In the genomic region with DNA sequence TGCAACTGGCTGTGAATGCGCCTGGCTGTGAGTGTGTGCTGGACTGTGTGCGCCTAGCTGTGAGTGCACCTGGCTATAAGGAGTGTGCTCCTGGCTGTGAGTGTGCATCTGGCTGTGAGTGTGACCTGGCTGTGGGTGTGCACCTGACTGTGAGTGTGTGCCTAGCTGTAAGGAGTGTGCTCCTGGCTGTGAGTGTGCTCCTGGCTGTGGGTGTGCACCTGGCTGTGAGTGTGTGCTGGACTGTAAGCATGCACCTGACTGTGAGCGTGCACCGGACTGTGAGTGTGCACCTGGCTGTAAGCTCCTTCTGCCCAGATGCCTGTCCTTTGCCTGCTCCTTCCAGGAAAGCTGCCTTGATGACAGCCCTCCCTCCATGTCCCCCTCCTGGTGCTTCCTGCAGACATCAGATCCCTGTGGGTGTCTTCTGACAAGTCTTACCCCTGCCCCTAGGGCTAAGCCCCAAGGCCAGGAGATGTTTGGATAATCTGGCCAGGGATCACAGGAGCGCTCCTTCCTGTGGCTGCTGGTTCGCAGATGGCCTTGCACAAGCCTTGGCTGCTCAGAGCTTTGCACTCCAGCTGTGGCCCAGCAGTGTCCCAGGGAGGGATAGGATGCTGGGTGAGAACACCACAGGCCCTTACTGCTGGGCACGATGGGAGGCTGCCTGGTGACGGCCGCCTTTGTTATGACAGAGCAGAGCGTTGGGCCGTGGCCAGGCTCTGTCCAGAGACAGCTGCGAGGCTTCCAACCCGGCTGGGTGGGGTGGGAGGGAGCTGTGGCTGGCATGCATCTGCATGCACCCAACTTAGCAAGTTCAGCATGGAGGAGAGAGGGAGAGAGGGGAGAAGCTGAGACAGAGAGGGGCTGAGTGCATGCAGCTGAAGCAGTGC, we compare ENCODE assay signal across 10 cellular contexts.
DNase-seq lines count a peak whose midpoint lies in the region; ATAC-seq and TF ChIP-seq lines count a peak whose summit lies in the region.
"Had no signal": no experiment of that assay in that cellular context is flagged by ENCODE, and none has a peak within 500 bp of the region (broad histone marks: within the 10 kb centered on the region; RNA-seq: fewer than 3 reads in every experiment).

No MANE protein-coding gene starts in this region.

- no peak for ATAC-seq in activated naive CD8-positive, alpha-beta T cell treated with anti-CD3 and anti-CD28 coated beads, Interleukin-2, amount 50 U/mL, for 24 hours
- no peak for ATAC-seq in GM21360 (IDR thresholded peaks at IDR 0.05; ENCODE audit: unreplicated experiment)
- no peak for ATAC-seq in T-cell (replicated peaks in 1 of 4)

- H3K27me3 Mint-ChIP-seq in activated naive CD8-positive, alpha-beta T cell treated with anti-CD3 and anti-CD28 coated beads, Interleukin-2, amount 50 U/mL, for 24 hours, result no peaks in the 10 kb centered on the region
- no peaks in the 10 kb centered on the region for H3K27me3 Mint-ChIP-seq in activated T-helper 2 cell treated with anti-CD3 and anti-CD28 coated beads, Interferon-gamma antibody, Interleukin-2, Interleukin-4, amounts not matched to agents 10 μg/mL and 5 μg/mL and 100 μg/mL, durations not matched to agents 14 hours and 24 hours and 36 hours (ENCODE audit: low read depth)
- no peaks in the 10 kb centered on the region for H3K27me3 Mint-ChIP-seq in T-cell

- no peak overlapping the region for H3K4me3 ChIP-seq in AG10803 (ENCODE audit: low read length)
- H3K4me3 ChIP-seq in epithelial cell of esophagus (ENCODE audit: low read length), result no peak overlapping the region

- POLR2A ChIA-PET in T-cell (lab: Charles Lee), result no interaction called here

- H3K4me1 Mint-ChIP-seq in activated naive CD8-positive, alpha-beta T cell treated with anti-CD3 and anti-CD28 coated beads, Interleukin-2, amount 50 U/mL, for 24 hours, result no peaks in the 10 kb centered on the region
- H3K4me1 Mint-ChIP-seq in activated T-helper 2 cell treated with anti-CD3 and anti-CD28 coated beads, Interferon-gamma antibody, Interleukin-2, Interleukin-4, amounts not matched to agents 10 μg/mL and 5 μg/mL and 100 μg/mL, durations not matched to agents 14 hours and 24 hours and 36 hours (ENCODE audit: low read depth), result no peaks in the 10 kb centered on the region
- no peaks in the 10 kb centered on the region for H3K4me1 Mint-ChIP-seq in T-cell

- CTCF ChIA-PET in T-cell (lab: Charles Lee), result no interaction called here

- no peak overlapping the region for H3K27ac Mint-ChIP-seq in activated naive CD8-positive, alpha-beta T cell treated with anti-CD3 and anti-CD28 coated beads, Interleukin-2, amount 50 U/mL, for 24 hours
- H3K27ac Mint-ChIP-seq in activated T-helper 2 cell treated with anti-CD3 and anti-CD28 coated beads, Interferon-gamma antibody, Interleukin-2, Interleukin-4, amounts not matched to agents 10 μg/mL and 5 μg/mL and 100 μg/mL, durations not matched to agents 14 hours and 24 hours and 36 hours, result no peak overlapping the region
- H3K27ac Mint-ChIP-seq in T-cell, result no peak overlapping the region

- peak; percentile 93 for DNase-seq in AG10803 (ENCODE audit: low read depth)
- peak; percentile 16 for DNase-seq in NCI-H2196 treated with DMSO at 0.1 percent for 48 hours (lab: John Stamatoyannopoulos, UW; ENCODE audit: unreplicated experiment)
- DNase-seq in epithelial cell of esophagus (ENCODE audit: low read depth), result peak; percentile 46
- DNase-seq in mucosa of gallbladder (ENCODE audit: low spot score), result peak; percentile 52
- DNase-seq in activated naive CD8-positive, alpha-beta T cell treated with anti-CD3 and anti-CD28 coated beads, Interleukin-2, amount 50 U/mL, for 24 hours, result no peak
- DNase-seq in activated T-helper 2 cell treated with anti-CD3 and anti-CD28 coated beads, Interferon-gamma antibody, Interleukin-2, Interleukin-4, amounts not matched to agents 10 μg/mL and 5 μg/mL and 100 μg/mL, durations not matched to agents 14 hours and 24 hours and 36 hours (ENCODE audit: low spot score), result no peak
- no peak for DNase-seq in T-cell
- DNase-seq: DMS153; stimulated activated CD4-positive, alpha-beta T cell treated with anti-CD3 and anti-CD28 coated beads, Interleukin-4, amount 100 ng/mL, for 4 hours had no signal

- H3K9me3 Mint-ChIP-seq in activated naive CD8-positive, alpha-beta T cell treated with anti-CD3 and anti-CD28 coated beads, Interleukin-2, amount 50 U/mL, for 24 hours, result no peaks in the 10 kb centered on the region
- no peaks in the 10 kb centered on the region for H3K9me3 Mint-ChIP-seq in activated T-helper 2 cell treated with anti-CD3 and anti-CD28 coated beads, Interferon-gamma antibody, Interleukin-2, Interleukin-4, amounts not matched to agents 10 μg/mL and 5 μg/mL and 100 μg/mL, durations not matched to agents 14 hours and 24 hours and 36 hours
- no peaks in the 10 kb centered on the region for H3K9me3 Mint-ChIP-seq in T-cell

- no peaks in the 10 kb centered on the region for H3K36me3 Mint-ChIP-seq in activated naive CD8-positive, alpha-beta T cell treated with anti-CD3 and anti-CD28 coated beads, Interleukin-2, amount 50 U/mL, for 24 hours (ENCODE audit: low read depth)
- no peaks in the 10 kb centered on the region for H3K36me3 Mint-ChIP-seq in activated T-helper 2 cell treated with anti-CD3 and anti-CD28 coated beads, Interferon-gamma antibody, Interleukin-2, Interleukin-4, amounts not matched to agents 10 μg/mL and 5 μg/mL and 100 μg/mL, durations not matched to agents 14 hours and 24 hours and 36 hours (ENCODE audit: low read depth)
- no peaks in the 10 kb centered on the region for H3K36me3 Mint-ChIP-seq in T-cell

- H3K4me3 Mint-ChIP-seq in activated naive CD8-positive, alpha-beta T cell treated with anti-CD3 and anti-CD28 coated beads, Interleukin-2, amount 50 U/mL, for 24 hours, result no peak overlapping the region
- no peak overlapping the region for H3K4me3 Mint-ChIP-seq in activated T-helper 2 cell treated with anti-CD3 and anti-CD28 coated beads, Interferon-gamma antibody, Interleukin-2, Interleukin-4, amounts not matched to agents 10 μg/mL and 5 μg/mL and 100 μg/mL, durations not matched to agents 14 hours and 24 hours and 36 hours (ENCODE audit: low read depth)
- no peak overlapping the region for H3K4me3 Mint-ChIP-seq in T-cell

- intact Hi-C loops in activated T-helper 2 cell treated with anti-CD3 and anti-CD28 coated beads, Interferon-gamma antibody, Interleukin-2, Interleukin-4, amounts not matched to agents 10 μg/mL and 5 μg/mL and 100 μg/mL, durations not matched to agents 14 hours and 24 hours and 36 hours (cut with micrococcal nuclease), result no loop called here

- TF ChIP-seq CTCF in AG10803 (conservative IDR thresholded peaks at IDR 0.05; ENCODE audit: low read length) (no peak), epithelial cell of esophagus (IDR thresholded peaks at IDR 0.05; ENCODE audit: insufficient read depth, low read depth, low read length, missing control alignments) (no peak)

Comparison
In these comparisons a context has a peak if more than half of its experiments do, and no peak if none do; other contexts are left out.
1. DNase-seq: peak in AG10803 (single experiment), NCI-H2196 treated with DMSO at 0.1 percent for 48 hours (single experiment), epithelial cell of esophagus (single experiment) and mucosa of gallbladder (single experiment); none in activated naive CD8-positive, alpha-beta T cell treated with anti-CD3 and anti-CD28 coated beads, Interleukin-2, amount 50 U/mL, for 24 hours (single experiment), activated T-helper 2 cell treated with anti-CD3 and anti-CD28 coated beads, Interferon-gamma antibody, Interleukin-2, Interleukin-4, amounts not matched to agents 10 μg/mL and 5 μg/mL and 100 μg/mL, durations not matched to agents 14 hours and 24 hours and 36 hours (single experiment) and T-cell (0 of 34).